Comparison of ENCODE assay signal across 9 cellular contexts in genomic region chr12:57751432-57751787, GRCh38. TPM values are rescaled to one million over a fixed set of nuclear protein-coding genes. Genes with fewer than 3 reads are reported as not detected.
DNase-seq lines count a peak whose midpoint lies in the region; ATAC-seq and TF ChIP-seq lines count a peak whose summit lies in the region.
"Had no signal": no experiment of that assay in that cellular context is flagged by ENCODE, and none has a peak within 500 bp of the region (broad histone marks: within the 10 kb centered on the region; RNA-seq: fewer than 3 reads in every experiment).

No MANE protein-coding gene starts in this region.

- H3K79me1 ChIP-seq in mesenchymal stem cell (replicated peaks; ENCODE audit: low read length, poor library complexity, severe bottlenecking) = peaks cover 11% of the 10 kb centered on the region

- H3K27me3 ChIP-seq in heart right ventricle (no peaks in the 10 kb centered on the region), body of pancreas (no peaks in the 10 kb centered on the region), mesenchymal stem cell (ENCODE audit: control insufficient read depth in 1 of 2, insufficient read depth in 1 of 2, low read length in 2 of 2) (peaks cover 6 to 18% of the 10 kb centered on the region in 2 experiments)

- H2BK120ac ChIP-seq in mesenchymal stem cell (ENCODE audit: low read depth, low read length) = no peak overlapping the region

- peak overlapping the region; percentile 55 to 74 for H3K18ac ChIP-seq in mesenchymal stem cell (ENCODE audit: low read depth in 1 of 2, low read length in 2 of 2)

- peak overlapping the region; percentile 15 for H2AK5ac ChIP-seq in mesenchymal stem cell (ENCODE audit: low read length, severe bottlenecking)

- intact Hi-C loops in heart right ventricle (cut with DNase I) = no loop called here
- intact Hi-C loops in Right ventricle myocardium inferior (cut with DNase I) = no loop called here
- intact Hi-C loops in body of pancreas (cut with DNase I) = no loop called here

- TF ChIP-seq POLR2A in body of pancreas (IDR thresholded peaks at IDR 0.05) = no peak

- no peaks in the 10 kb centered on the region for H3K9me3 ChIP-seq in heart right ventricle
- no peaks in the 10 kb centered on the region for H3K9me3 ChIP-seq in body of pancreas
- no peaks in the 10 kb centered on the region for H3K9me3 ChIP-seq in mesenchymal stem cell (ENCODE audit: control insufficient read depth, low read length)

- H2BK12ac ChIP-seq in mesenchymal stem cell (ENCODE audit: low read length in 2 of 2) = peak overlapping the region; percentile 50 to 75

- no peak for DNase-seq in heart right ventricle
- no peak for DNase-seq in Right ventricle myocardium inferior (ENCODE audit: missing footprints)
- DNase-seq in body of pancreas = no peak
- DNase-seq in mesenchymal stem cell = no peak
- DNase-seq in KBM-7 = no peak
- DNase-seq in GM13977 (ENCODE audit: low spot score) = no peak
- no peak for DNase-seq in NCI-H446 treated with DMSO at 0.1 percent for 48 hours (lab: John Stamatoyannopoulos, UW)
- DNase-seq: SIG-M5 had no signal

- in situ Hi-C loops in KBM-7 (cut with MboI; ENCODE audit: low pct_unique_long_range_greater_than_20kb, low sequenced_read_pairs) = no loop called here
- in situ Hi-C loops in GM13977 (cut with MboI; ENCODE audit: low pct_unique_long_range_greater_than_20kb, low sequenced_read_pairs, unreplicated experiment) = no loop called here

- H4K8ac ChIP-seq in mesenchymal stem cell (ENCODE audit: low read length) = peak overlapping the region; percentile 77

- H3K9ac ChIP-seq in mesenchymal stem cell (ENCODE audit: low read length) = peak overlapping the region; percentile 98

- H3K4me2 ChIP-seq in mesenchymal stem cell (ENCODE audit: low read length, poor library complexity, severe bottlenecking) = peak overlapping the region; percentile 73

- peak overlapping the region in 1 of 2 experiments; percentile 16 for H3K23ac ChIP-seq in mesenchymal stem cell (ENCODE audit: low read length in 2 of 2)

- no peak overlapping the region for H2BK5ac ChIP-seq in mesenchymal stem cell (ENCODE audit: low read depth, low read length, poor library complexity, severe bottlenecking)

- ATAC-seq in heart right ventricle (peak in 2 of 8 donors; percentile 0), Right ventricle myocardium inferior (no peak), body of pancreas (no peak)

- peak overlapping the region; percentile 70 to 96 (median 91) for H3K27ac ChIP-seq in heart right ventricle
- H3K27ac ChIP-seq in body of pancreas = peak overlapping the region in 3 of 4 donors; percentile 71 to 90 (median 89)
- H3K27ac ChIP-seq in mesenchymal stem cell (ENCODE audit: low read length, poor library complexity, severe bottlenecking) = peak overlapping the region; percentile 77
- H3K27ac ChIP-seq in urinary bladder (ENCODE audit: low read depth) = no peak overlapping the region

- H3K4me3 ChIP-seq in heart right ventricle (peak overlapping the region; percentile 55 to 85 (median 72)), body of pancreas (peak overlapping the region; percentile 27 to 28), mesenchymal stem cell (ENCODE audit: insufficient read depth in 1 of 2, low read depth in 1 of 2, low read length in 2 of 2) (peak overlapping the region; percentile 70 to 89), urinary bladder (ENCODE audit: low read depth, low read length) (peak overlapping the region; percentile 55)

- 15% methylated on average over 8 of the region's 8 CpGs for WGBS in heart right ventricle, 2 donors
- WGBS in body of pancreas, 2 donors = 7 to 12% methylated on average over 8 of the region's 8 CpGs
- 14% methylated on average over 8 of the region's 8 CpGs for WGBS in mesenchymal stem cell
- 10% methylated on average over 8 of the region's 8 CpGs for WGBS in urinary bladder

- peak overlapping the region in 1 of 2 experiments; percentile 68 for H3K14ac ChIP-seq in mesenchymal stem cell (ENCODE audit: low read length in 2 of 2)

- H3K36me3 ChIP-seq in heart right ventricle = peaks cover 0 to 47% (median 32%) of the 10 kb centered on the region in 9 donors
- H3K36me3 ChIP-seq in body of pancreas (replicated peaks in 1 of 2; ENCODE audit: insufficient read depth in 1 of 2, low read depth in 2 of 2) = peaks cover 0 to 6% of the 10 kb centered on the region in 2 donors
- peaks cover 26 to 46% of the 10 kb centered on the region in 2 experiments for H3K36me3 ChIP-seq in mesenchymal stem cell (ENCODE audit: control insufficient read depth in 1 of 2, insufficient read depth in 2 of 2, low read depth in 1 of 2, low read length in 2 of 2)
- no peaks in the 10 kb centered on the region for H3K36me3 ChIP-seq in urinary bladder (ENCODE audit: insufficient read depth)

- peak overlapping the region in 1 of 2 experiments; percentile 89 for H3K4ac ChIP-seq in mesenchymal stem cell (ENCODE audit: low read depth in 1 of 2, low read length in 2 of 2)

- no peak overlapping the region for H2BK15ac ChIP-seq in mesenchymal stem cell (ENCODE audit: low read depth, poor library complexity, severe bottlenecking)

- peak overlapping the region; percentile 85 for H4K91ac ChIP-seq in mesenchymal stem cell (ENCODE audit: low read length)

- TF ChIP-seq CTCF in heart right ventricle (IDR thresholded peaks at IDR 0.05) (no peak), body of pancreas (IDR thresholded peaks at IDR 0.05) (no peak), GM13977 (IDR thresholded peaks at IDR 0.05; ENCODE audit: extremely low read depth, insufficient read depth, missing control alignments) (no peak)

- H3K4me1 ChIP-seq in heart right ventricle (peaks cover 14 to 45% (median 34%) of the 10 kb centered on the region in 9 donors), body of pancreas (peaks cover 32% of the 10 kb centered on the region), mesenchymal stem cell (ENCODE audit: control insufficient read depth, insufficient read depth, low read depth, low read length) (peaks cover 17% of the 10 kb centered on the region), urinary bladder (ENCODE audit: insufficient read depth) (no peaks in the 10 kb centered on the region)

- no peak overlapping the region for H2AFZ ChIP-seq in mesenchymal stem cell (ENCODE audit: low read depth, low read length)

RNA-seq across cellular contexts. Expression of gene CDK4, which starts 0.7 kb away (rescaled TPM):
- total RNA-seq in heart right ventricle (10 to 100 TPM; 37.0 to 74.0 (median 52.0) TPM), Right ventricle myocardium inferior (42.3 TPM), body of pancreas (10 to 100 TPM; 27.0 to 81.2 TPM), urinary bladder (71.7 TPM)
- polyA plus RNA-seq in heart right ventricle (10 to 100 TPM; 21.7 to 61.7 TPM), urinary bladder (89.9 TPM)
- polyA plus RNA-seq in mesenchymal stem cell (2013, experiment 1 of 2) = 168 TPM
- 171 TPM for polyA plus RNA-seq in mesenchymal stem cell (2013, experiment 2 of 2)

RNA-seq across cellular contexts. Expression of gene MARCHF9, which starts 3.5 kb away (rescaled TPM):
- total RNA-seq in heart right ventricle = 10 to 100 TPM; 11.2 to 15.0 (median 13.3) TPM
- 10 to 100 TPM; 14.5 to 20.7 TPM for polyA plus RNA-seq in heart right ventricle
- 14.5 TPM for total RNA-seq in Right ventricle myocardium inferior
- total RNA-seq in body of pancreas = 1 to 10 TPM; 5.2 to 9.9 TPM
- polyA plus RNA-seq in mesenchymal stem cell (2013, experiment 1 of 2) = 8.2 TPM
- 8.2 TPM for polyA plus RNA-seq in mesenchymal stem cell (2013, experiment 2 of 2)
- 4.0 TPM for total RNA-seq in urinary bladder
- 12.2 TPM for polyA plus RNA-seq in urinary bladder

RNA-seq across cellular contexts. Expression of gene TSPAN31, which starts 6.6 kb away (rescaled TPM):
- total RNA-seq in heart right ventricle (10 to 100 TPM; 21.1 to 37.4 (median 26.9) TPM), Right ventricle myocardium inferior (27.9 TPM), body of pancreas (10 to 100 TPM; 33.7 to 36.9 TPM), urinary bladder (42.1 TPM)
- polyA plus RNA-seq in heart right ventricle (10 to 100 TPM; 29.8 to 36.6 TPM), urinary bladder (48.6 TPM)
- polyA plus RNA-seq in mesenchymal stem cell (2013, experiment 1 of 2) = 22.7 TPM
- 23.2 TPM for polyA plus RNA-seq in mesenchymal stem cell (2013, experiment 2 of 2)

RNA-seq across cellular contexts. Expression of gene AGAP2, which starts 12.9 kb away (rescaled TPM):
- 10 to 100 TPM in 2 of 10 donors, 1 to 10 TPM in 8; 3.4 to 13.1 (median 6.6) TPM for total RNA-seq in heart right ventricle
- polyA plus RNA-seq in heart right ventricle = 10 to 100 TPM in 1 of 2 donors, 1 to 10 TPM in 1; 5.3 to 17.3 TPM
- 7.8 TPM for total RNA-seq in Right ventricle myocardium inferior
- total RNA-seq in body of pancreas = 1 to 10 TPM in 1 of 2 donors, under 1 TPM in 1; 0.33 to 1.0 TPM
- polyA plus RNA-seq in mesenchymal stem cell (2013, experiment 1 of 2) = 0.03 TPM
- polyA plus RNA-seq in mesenchymal stem cell (2013, experiment 2 of 2) = 0.04 TPM
- total RNA-seq in urinary bladder = 1.4 TPM
- polyA plus RNA-seq in urinary bladder = 1.8 TPM

RNA-seq across cellular contexts. Expression of gene CYP27B1, which starts 15.5 kb away (rescaled TPM):
- under 1 TPM in 2 of 10 donors, not detected in 8; 0.81 to 0.95 TPM for total RNA-seq in heart right ventricle
- under 1 TPM in 1 of 2 donors, not detected in 1; 0.14 TPM for polyA plus RNA-seq in heart right ventricle
- 0.49 TPM for total RNA-seq in Right ventricle myocardium inferior
- total RNA-seq in body of pancreas = 1 to 10 TPM; 2.6 to 3.6 TPM
- polyA plus RNA-seq in mesenchymal stem cell (2013, experiment 1 of 2) = 0.32 TPM
- 0.29 TPM for polyA plus RNA-seq in mesenchymal stem cell (2013, experiment 2 of 2)
- 0.16 TPM for total RNA-seq in urinary bladder
- 0.57 TPM for polyA plus RNA-seq in urinary bladder

Comparison
In these comparisons a context has a peak if more than half of its experiments do, and no peak if none do; other contexts are left out.
1. H3K4me3 ChIP-seq: peak in every context shown above with its lines; median percentile 80 in mesenchymal stem cell; 72 in heart right ventricle; 55 in urinary bladder; 28 in body of pancreas.